In genomic region chr1:146007048-146007784, GRCh38 we compare ENCODE assay signal across 1 cellular context.
TF ChIP-seq lines count a peak whose summit lies in the region.

No MANE protein-coding gene starts in this region.

TF ChIP-seq in HEK293, 187 proteins besides CTCF, POLR2A, EP300 and RAD21 (continued from another document):
- TF ChIP-seq PBX3 (CRISPR knock-in tag; IDR thresholded peaks at IDR 0.05) (no peak), ZNF2 (tag by site-specific recombination; IDR thresholded peaks at IDR 0.05) (peak; percentile 64; the same call in 1 of the 2 replicates)
TF ChIP-seq in HEK293: peak in this region for 4.
